Comparison of ENCODE assay signal across 21 cellular contexts in genomic region chr14:83529531-83529930, GRCh38.
"Had no signal": no experiment of that assay in that cellular context is flagged by ENCODE, and none has a peak within 500 bp of the region (broad histone marks: within the 10 kb centered on the region; RNA-seq: fewer than 3 reads in every experiment).

No MANE protein-coding gene starts in this region.

- H3K27me3 ChIP-seq: SJCRH30 had no signal

- H3K36me3 Mint-ChIP-seq: IgD-negative memory B cell had no signal

- H3K4me3 Mint-ChIP-seq: IgD-negative memory B cell had no signal

- DNase-seq: Kasumi-1, MM.1S, NCI-H1092 treated with DMSO at 0.1 percent for 48 hours, NCI-H1436, NCI-H187, NCI-H2029, NCI-H2081 treated with DMSO at 0.1 percent for 48 hours, NCI-H2171, NCI-H226, NCI-H446, NCI-H510A, NCI-H524 treated with DMSO at 0.1 percent for 48 hours, NCI-H69, NCI-H774, PC-3, SHP77, SJCRH30 had no signal

- H3K4me1 Mint-ChIP-seq: IgD-negative memory B cell had no signal

- H3K27ac ChIP-seq: KMS-11, RWPE1, SJCRH30 had no signal

- H3K4me2 ChIP-seq: KMS-11 had no signal

- H3K4me3 ChIP-seq: K562, SJCRH30 had no signal

- H3K27me3 Mint-ChIP-seq: IgD-negative memory B cell had no signal

- H3K4me1 ChIP-seq: SJCRH30 had no signal

- H3K9me3 ChIP-seq: SJCRH30 had no signal

- H3K27ac Mint-ChIP-seq: IgD-negative memory B cell had no signal

- H3K36me3 ChIP-seq: SJCRH30 had no signal

- H3K9ac ChIP-seq: KMS-11 had no signal
